23 cellular contexts compared by ENCODE assay signal in the genomic region with DNA sequence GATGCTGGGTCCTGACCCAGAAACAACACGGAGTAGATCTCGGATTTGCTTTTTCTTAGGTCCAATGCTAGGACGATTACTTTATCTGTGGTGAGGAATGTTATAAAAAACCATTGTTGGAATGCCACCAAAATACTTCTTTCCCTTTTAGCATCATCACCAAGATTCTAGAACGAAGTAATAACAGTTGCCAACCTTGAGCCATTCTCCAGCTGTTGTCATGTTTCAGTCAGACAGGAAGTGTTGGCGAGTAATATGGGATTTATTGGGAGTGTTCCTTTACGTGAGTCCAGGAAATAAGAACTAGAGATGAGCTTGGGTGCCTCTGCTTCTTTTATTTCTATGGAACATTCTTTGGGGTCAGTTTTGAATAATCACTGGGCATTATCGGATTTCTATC.
"Had no signal": no experiment of that assay in that cellular context is flagged by ENCODE, and none has a peak within 500 bp of the region (broad histone marks: within the 10 kb centered on the region; RNA-seq: fewer than 3 reads in every experiment).

No MANE protein-coding gene starts in this region.

- H3K27me3 ChIP-seq: body of pancreas, transverse colon, vagina had no signal

- H3K36me3 ChIP-seq: transverse colon, vagina had no signal

- H3K4me3 ChIP-seq: body of pancreas, mucosa of descending colon, smooth muscle cell, transverse colon, vagina had no signal

- H3K27ac ChIP-seq: body of pancreas, transverse colon, vagina had no signal

- H3K4me2 ChIP-seq: smooth muscle cell had no signal

- H3K4me1 ChIP-seq: transverse colon, vagina had no signal

- H3K9me3 ChIP-seq: body of pancreas, mucosa of descending colon, transverse colon, vagina had no signal

- ATAC-seq: activated CD8-positive, alpha-beta T cell treated with anti-CD3 and anti-CD28 coated beads for 36 hours; activated naive CD4-positive, alpha-beta T cell treated with anti-CD3 and anti-CD28 coated beads, Interleukin-2, amount 50 U/mL, for 72 hours; body of pancreas; left ventricle myocardium superior; mucosa of descending colon; natural killer cell; WTC11 had no signal

- DNase-seq: activated CD4-positive, alpha-beta T cell treated with anti-CD3 and anti-CD28 coated beads for 4 hours; activated CD8-positive, alpha-beta memory T cell treated with anti-CD3 and anti-CD28 coated beads, Interleukin-2, amount 50 U/mL, for 4 hours; activated CD8-positive, alpha-beta T cell treated with anti-CD3 and anti-CD28 coated beads for 36 hours; activated effector memory CD4-positive, alpha-beta T cell treated with anti-CD3 and anti-CD28 coated beads, Interleukin-2, amount 50 U/mL, for 16 hours; activated T-cell treated with anti-CD3 and anti-CD28 coated beads, Interleukin-2, amount 50 U/mL, for 48 hours; amniotic stem cell; body of pancreas; effector memory CD4-positive, alpha-beta T cell; hippocampal formation; kidney; left ventricle myocardium superior; mucosa of descending colon; natural killer cell; stimulated activated CD4-positive, alpha-beta T cell treated with anti-CD3 and anti-CD28 coated beads, Interleukin-4, amount 100 ng/mL, for 4 hours; stimulated activated CD8-positive, alpha-beta memory T cell treated with anti-CD3 and anti-CD28 coated beads, Interleukin-4, amount 100 ng/mL, for 48 hours; stimulated activated naive CD4-positive, alpha-beta T cell treated with Interleukin-2 at 50 U/mL for 16 hours; substantia nigra; T-helper 2 cell; transverse colon had no signal
